In the genomic region with DNA sequence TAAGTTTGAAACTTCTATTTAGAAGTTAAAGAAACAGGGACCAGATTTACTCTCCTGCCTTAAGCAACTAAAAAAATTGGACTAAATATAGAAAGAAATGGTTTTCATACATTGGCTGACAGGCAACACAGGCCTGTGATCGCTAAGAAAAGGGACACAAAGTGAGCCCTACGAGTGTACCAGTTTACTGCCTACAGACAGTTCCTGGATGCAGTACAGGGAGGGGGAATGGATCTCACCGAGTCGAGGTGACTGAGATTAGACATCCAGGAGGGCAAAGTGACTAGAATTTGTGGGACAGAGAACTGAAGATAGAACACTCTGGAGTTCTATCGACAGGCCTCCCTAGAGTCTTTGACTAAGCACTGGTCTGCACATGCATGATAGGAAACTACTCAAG, we compare ENCODE assay signal across 27 cellular contexts.
"Had no signal": no experiment of that assay in that cellular context is flagged by ENCODE, and none has a peak within 500 bp of the region (broad histone marks: within the 10 kb centered on the region; RNA-seq: fewer than 3 reads in every experiment).

No MANE protein-coding gene starts in this region.

- ATAC-seq: activated CD8-positive, alpha-beta T cell treated with anti-CD3 and anti-CD28 coated beads for 36 hours; activated T-cell treated with anti-CD3 and anti-CD28 coated beads, Interleukin-2, amount 50 U/mL, for 4 hours; activated T-helper 17 cell treated with anti-CD3 and anti-CD28 coated beads, Interleukin-2, amount 50 U/mL, for 72 hours; body of pancreas; esophagus mucosa; T-helper 17 cell; WTC11 had no signal

- DNase-seq: activated CD4-positive, alpha-beta T cell treated with anti-CD3 and anti-CD28 coated beads for 1 hour; activated CD4-positive, alpha-beta T cell treated with anti-CD3 and anti-CD28 coated beads for 4 hours; activated CD4-positive, alpha-beta T cell treated with anti-CD3 and anti-CD28 coated beads, Interleukin-2, amount 10 ng/mL, durations not matched to agents 7 days and 5 days; activated CD4-positive, alpha-beta T cell treated with anti-CD3 and anti-CD28 coated beads, Interleukin-2, amount 50 U/mL, for 4 hours; activated CD8-positive, alpha-beta memory T cell treated with anti-CD3 and anti-CD28 coated beads for 24 hours; activated CD8-positive, alpha-beta T cell treated with anti-CD3 and anti-CD28 coated beads for 36 hours; activated effector memory CD4-positive, alpha-beta T cell treated with Interleukin-2 at 50 U/mL for 16 hours; activated gamma-delta T cell treated with Interleukin-2 at 50 U/mL for 16 hours; activated naive CD4-positive, alpha-beta T cell treated with anti-CD3 and anti-CD28 coated beads, Interleukin-2, amount 50 U/mL, for 16 hours; activated naive CD4-positive, alpha-beta T cell treated with Interleukin-2 at 50 U/mL for 16 hours; activated T-cell treated with anti-CD3 and anti-CD28 coated beads, Interleukin-2, amount 50 U/mL, for 4 hours; adrenal gland; amygdala; aorta; body of pancreas; central memory CD4-positive, alpha-beta T cell; cerebellar nuclear complex; colonic mucosa; effector memory CD4-positive, alpha-beta T cell; endodermal cell; foreskin fibroblast; head of caudate nucleus; T-helper 1 cell; T-helper 17 cell had no signal

- H3K27ac ChIP-seq: adrenal gland, body of pancreas, colonic mucosa had no signal
